17 cellular contexts compared by ENCODE assay signal in genomic region chr15:98581715-98582114, GRCh38.
DNase-seq lines count a peak whose midpoint lies in the region; ATAC-seq, FAIRE-seq and TF ChIP-seq lines count a peak whose summit lies in the region.
"Had no signal": no experiment of that assay in that cellular context is flagged by ENCODE, and none has a peak within 500 bp of the region (broad histone marks: within the 10 kb centered on the region; RNA-seq: fewer than 3 reads in every experiment).

No MANE protein-coding gene starts in this region.

- H3K27me3 ChIP-seq in bronchial epithelial cell (ENCODE audit: control insufficient read depth, insufficient read depth, low read length), result peaks cover 10% of the 10 kb centered on the region

- H3K4me1 Mint-ChIP-seq in Calu3 (ENCODE audit: low read depth, unreplicated experiment), result no peaks in the 10 kb centered on the region
- H3K4me1 Mint-ChIP-seq in neural crest cell, result peaks cover 4% of the 10 kb centered on the region
- H3K4me1 Mint-ChIP-seq in activated CD4-positive, alpha-beta memory T cell treated with anti-CD3 and anti-CD28 coated beads, Interleukin-2, amount 10 ng/mL, durations not matched to agents 7 days and 5 days, result peaks cover 1% of the 10 kb centered on the region
- H3K4me1 Mint-ChIP-seq: natural killer cell; stimulated activated memory B cell treated with anti-CD40 and anti-IgM and Interleukin-4, amounts not matched to agents 10 μg/mL and 1 μg/mL and 100 μg/mL, for 72 hours had no signal

- CTCF ChIA-PET in Calu3 (lab: Charles Lee), result interaction anchor here (0.8 to 1.1 kb wide), 2 partner anchors 13 to 15 kb away, joined by 3 read pairs; no protein-coding TSS in a partner anchor
- CTCF ChIA-PET in activated CD4-positive, alpha-beta memory T cell treated with anti-CD3 and anti-CD28 coated beads, Interleukin-2, amount 10 ng/mL, durations not matched to agents 7 days and 5 days (lab: Charles Lee), result no interaction called here

- H3K36me3 ChIP-seq in bronchial epithelial cell (ENCODE audit: control insufficient read depth, insufficient read depth, low read length), result no peaks in the 10 kb centered on the region
- H3K36me3 ChIP-seq: left lung had no signal

- H3K27me3 Mint-ChIP-seq in Calu3 (ENCODE audit: unreplicated experiment), result peaks cover 79% of the 10 kb centered on the region
- peaks cover 52% of the 10 kb centered on the region for H3K27me3 Mint-ChIP-seq in neural crest cell (ENCODE audit: low read depth)
- peaks cover 29% of the 10 kb centered on the region for H3K27me3 Mint-ChIP-seq in activated CD4-positive, alpha-beta memory T cell treated with anti-CD3 and anti-CD28 coated beads, Interleukin-2, amount 10 ng/mL, durations not matched to agents 7 days and 5 days

- no peak for ATAC-seq in GM18873 (IDR thresholded peaks at IDR 0.05; ENCODE audit: low FRiP score, unreplicated experiment)
- ATAC-seq: left lung; natural killer cell; stimulated activated memory B cell treated with anti-CD40 and anti-IgM and Interleukin-4, amounts not matched to agents 10 μg/mL and 1 μg/mL and 100 μg/mL, for 72 hours had no signal

- no peak for FAIRE-seq in bronchial epithelial cell (lab: Jason Lieb, UNC)

- no TSS peak for BruUV-seq in Calu3 (replicated peaks; lab: Mats Ljungman, UMichigan)

- DNase-seq in Calu3 (peak; percentile 8), LNCaP clone FGC (ENCODE audit: low read depth) (no peak), bronchial epithelial cell (ENCODE audit: low read depth) (peak; percentile 24), neural crest cell (ENCODE audit: low read depth, low spot score) (no peak), GM13976 (ENCODE audit: low spot score) (no peak)
- no peak for DNase-seq in activated T-cell treated with anti-CD3 and anti-CD28 coated beads, Interleukin-2, amount 50 U/mL, for 48 hours
- DNase-seq in activated CD4-positive, alpha-beta memory T cell treated with anti-CD3 and anti-CD28 coated beads, Interleukin-2, amount 10 ng/mL, durations not matched to agents 7 days and 5 days, result no peak
- DNase-seq: activated CD4-positive, alpha-beta T cell treated with anti-CD3 and anti-CD28 coated beads, Interleukin-2, amount 10 ng/mL, durations not matched to agents 24 days and 14 days; amygdala; left lung; natural killer cell; NCI-H1105 treated with DMSO at 0.1 percent for 48 hours; NCI-H226 had no signal

- in situ Hi-C loops in GM13976 (cut with MboI; ENCODE audit: low sequenced_read_pairs, unreplicated experiment), result no loop called here

- H3K36me3 Mint-ChIP-seq in Calu3 (ENCODE audit: insufficient read depth, unreplicated experiment) (no peaks in the 10 kb centered on the region), neural crest cell (ENCODE audit: low read depth) (no peaks in the 10 kb centered on the region)
- no peaks in the 10 kb centered on the region for H3K36me3 Mint-ChIP-seq in activated CD4-positive, alpha-beta memory T cell treated with anti-CD3 and anti-CD28 coated beads, Interleukin-2, amount 10 ng/mL, durations not matched to agents 7 days and 5 days (ENCODE audit: low read depth)
- H3K36me3 Mint-ChIP-seq: CD8-positive, alpha-beta memory T cell; natural killer cell; stimulated activated memory B cell treated with anti-CD40 and anti-IgM and Interleukin-4, amounts not matched to agents 10 μg/mL and 1 μg/mL and 100 μg/mL, for 72 hours had no signal

- intact Hi-C loops in Calu3 (cut with micrococcal nuclease; ENCODE audit: unreplicated experiment), result no loop called here

- no peak overlapping the region for H3K27ac Mint-ChIP-seq in Calu3 (ENCODE audit: unreplicated experiment)
- no peak overlapping the region for H3K27ac Mint-ChIP-seq in neural crest cell (ENCODE audit: unreplicated experiment)
- H3K27ac Mint-ChIP-seq in activated CD4-positive, alpha-beta memory T cell treated with anti-CD3 and anti-CD28 coated beads, Interleukin-2, amount 10 ng/mL, durations not matched to agents 7 days and 5 days, result no peak overlapping the region
- H3K27ac Mint-ChIP-seq: activated CD4-positive, alpha-beta T cell treated with anti-CD3 and anti-CD28 coated beads, Interleukin-2, amount 10 ng/mL, durations not matched to agents 24 days and 14 days; CD8-positive, alpha-beta memory T cell; dendritic cell treated with granulocyte-macrophage colony-stimulating factor and Interleukin-4, amounts not matched to agents 40 ng/mL and 50 ng/mL, for 4 days; natural killer cell; stimulated activated memory B cell treated with anti-CD40 and anti-IgM and Interleukin-4, amounts not matched to agents 10 μg/mL and 1 μg/mL and 100 μg/mL, for 72 hours had no signal

- POLR2A ChIA-PET in activated CD4-positive, alpha-beta memory T cell treated with anti-CD3 and anti-CD28 coated beads, Interleukin-2, amount 10 ng/mL, durations not matched to agents 7 days and 5 days (lab: Charles Lee), result no interaction called here

- H3K4me3 ChIP-seq in LNCaP clone FGC (ENCODE audit: low read depth, low read length) (no peak overlapping the region), bronchial epithelial cell (ENCODE audit: low read depth, low read length) (no peak overlapping the region)
- H3K4me3 ChIP-seq: left lung had no signal

- TF ChIP-seq CTCF in Calu3 (IDR thresholded peaks at IDR 0.05; ENCODE audit: unreplicated experiment), result peak; percentile 44
- TF ChIP-seq CTCF in LNCaP clone FGC (IDR thresholded peaks at IDR 0.05; ENCODE audit: control insufficient read depth, extremely low read depth, insufficient read depth), result peak; percentile 23
- TF ChIP-seq CTCF in bronchial epithelial cell (IDR thresholded peaks at IDR 0.05; ENCODE audit: insufficient read depth, low read length, severe bottlenecking), result no peak
- peak; percentile 53 for TF ChIP-seq CTCF in neural crest cell (conservative IDR thresholded peaks at IDR 0.05)
- no peak for TF ChIP-seq CTCF in GM13976 (IDR thresholded peaks at IDR 0.05; ENCODE audit: borderline replicate concordance, control extremely low read depth, extremely low read depth, insufficient read depth, missing control alignments)

- H3K4me3 Mint-ChIP-seq in Calu3 (ENCODE audit: low read depth, unreplicated experiment), result no peak overlapping the region
- no peak overlapping the region for H3K4me3 Mint-ChIP-seq in neural crest cell
- no peak overlapping the region for H3K4me3 Mint-ChIP-seq in activated CD4-positive, alpha-beta memory T cell treated with anti-CD3 and anti-CD28 coated beads, Interleukin-2, amount 10 ng/mL, durations not matched to agents 7 days and 5 days
- H3K4me3 Mint-ChIP-seq: activated CD4-positive, alpha-beta T cell treated with anti-CD3 and anti-CD28 coated beads, Interleukin-2, amount 10 ng/mL, durations not matched to agents 24 days and 14 days; CD8-positive, alpha-beta memory T cell; dendritic cell treated with granulocyte-macrophage colony-stimulating factor and Interleukin-4, amounts not matched to agents 40 ng/mL and 50 ng/mL, for 4 days; natural killer cell; stimulated activated memory B cell treated with anti-CD40 and anti-IgM and Interleukin-4, amounts not matched to agents 10 μg/mL and 1 μg/mL and 100 μg/mL, for 72 hours had no signal

- H3K9me3 Mint-ChIP-seq in Calu3 (ENCODE audit: low read depth, unreplicated experiment) (no peaks in the 10 kb centered on the region), neural crest cell (no peaks in the 10 kb centered on the region)
- peaks cover 3% of the 10 kb centered on the region for H3K9me3 Mint-ChIP-seq in activated CD4-positive, alpha-beta memory T cell treated with anti-CD3 and anti-CD28 coated beads, Interleukin-2, amount 10 ng/mL, durations not matched to agents 7 days and 5 days
- H3K9me3 Mint-ChIP-seq: CD8-positive, alpha-beta memory T cell; dendritic cell treated with granulocyte-macrophage colony-stimulating factor and Interleukin-4, amounts not matched to agents 40 ng/mL and 50 ng/mL, for 4 days; natural killer cell; stimulated activated memory B cell treated with anti-CD40 and anti-IgM and Interleukin-4, amounts not matched to agents 10 μg/mL and 1 μg/mL and 100 μg/mL, for 72 hours had no signal

Comparison
In these comparisons a context has a peak if more than half of its experiments do, and no peak if none do; other contexts are left out.
1. DNase-seq: peak in Calu3 (single experiment) and bronchial epithelial cell (single experiment); none in LNCaP clone FGC (single experiment), neural crest cell (single experiment), activated T-cell treated with anti-CD3 and anti-CD28 coated beads, Interleukin-2, amount 50 U/mL, for 48 hours (0 of 2), GM13976 (single experiment) and activated CD4-positive, alpha-beta memory T cell treated with anti-CD3 and anti-CD28 coated beads, Interleukin-2, amount 10 ng/mL, durations not matched to agents 7 days and 5 days (single experiment).
2. CTCF ChIP-seq: peak in Calu3 (single experiment), LNCaP clone FGC (single experiment) and neural crest cell (single experiment); none in bronchial epithelial cell (single experiment) and GM13976 (single experiment).